Comparison of ENCODE assay signal across 39 cellular contexts in the genomic region with DNA sequence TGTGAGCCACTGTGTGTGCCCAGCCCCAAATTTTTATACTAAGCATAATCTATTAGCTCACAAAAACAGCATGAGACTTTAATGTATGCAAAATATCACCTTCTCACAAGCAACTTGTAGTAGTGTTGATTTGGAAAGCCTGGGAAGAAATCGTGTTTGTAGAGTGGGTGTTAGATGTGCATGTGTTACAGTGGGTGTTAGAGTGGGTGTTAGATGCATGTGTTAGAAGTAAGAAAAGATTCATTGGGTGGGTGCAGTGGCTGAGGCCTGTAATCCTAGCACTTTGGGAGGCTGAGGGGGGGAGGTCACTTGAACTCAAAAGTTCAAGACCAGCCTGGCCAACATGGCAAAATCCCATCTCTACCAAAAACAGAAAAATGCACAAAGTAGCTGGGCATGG.
"Had no signal": no experiment of that assay in that cellular context is flagged by ENCODE, and none has a peak within 500 bp of the region (broad histone marks: within the 10 kb centered on the region; RNA-seq: fewer than 3 reads in every experiment).

No MANE protein-coding gene starts in this region.

- ATAC-seq: activated naive CD4-positive, alpha-beta T cell treated with anti-CD3 and anti-CD28 coated beads, Interleukin-2, amount 50 U/mL, for 72 hours; activated naive CD8-positive, alpha-beta T cell treated with anti-CD3 and anti-CD28 coated beads, Interleukin-2, amount 50 U/mL, for 24 hours; activated T-cell treated with anti-CD3 and anti-CD28 coated beads, Interleukin-2, amount 50 U/mL, for 4 hours; activated T-cell treated with anti-CD3 and anti-CD28 coated beads, Interleukin-2, amount 50 U/mL, for 72 hours; activated T-helper 17 cell treated with anti-CD3 and anti-CD28 coated beads, Interleukin-2, amount 50 U/mL, for 72 hours; body of pancreas had no signal

- H3K27ac ChIP-seq: adrenal gland, ascending aorta, body of pancreas, brain microvascular endothelial cell, breast epithelium, cardiac muscle cell had no signal

- H3K4me1 Mint-ChIP-seq: activated naive CD8-positive, alpha-beta T cell treated with anti-CD3 and anti-CD28 coated beads, Interleukin-2, amount 50 U/mL, for 24 hours had no signal

- H3K27ac Mint-ChIP-seq: activated naive CD4-positive, alpha-beta T cell treated with anti-CD3 and anti-CD28 coated beads for 36 hours; activated naive CD4-positive, alpha-beta T cell treated with anti-CD3 and anti-CD28 coated beads, Interleukin-2, amount 10 ng/mL, durations not matched to agents 7 days and 5 days; activated naive CD4-positive, alpha-beta T cell treated with anti-CD3 and anti-CD28 coated beads, Interleukin-2, amount 50 U/mL, for 24 hours; activated naive CD8-positive, alpha-beta T cell; activated naive CD8-positive, alpha-beta T cell treated with anti-CD3 and anti-CD28 coated beads for 36 hours; activated naive CD8-positive, alpha-beta T cell treated with anti-CD3 and anti-CD28 coated beads, Interleukin-2, amount 10 ng/mL, durations not matched to agents 7 days and 5 days; activated naive CD8-positive, alpha-beta T cell treated with anti-CD3 and anti-CD28 coated beads, Interleukin-2, amount 50 U/mL, for 24 hours; activated T-cell treated with anti-CD3 and anti-CD28 coated beads, Interleukin-2, amount 50 U/mL, for 24 hours; activated T-cell treated with anti-CD3 and anti-CD28 coated beads, Interleukin-2, amount 50 U/mL, for 72 hours; activated T-helper 1 cell treated with anti-CD3 and anti-CD28 coated beads, Interleukin-12 subunit alpha, Interleukin-12 subunit beta, Interleukin-2, Interleukin-4 antibody, amounts not matched to agents 30 ng/mL and 10 ng/mL and 1 ng/mL, durations not matched to agents 14 hours and 24 hours and 36 hours; activated T-helper 17 cell treated with anti-CD3 and anti-CD28 coated beads, Interleukin-2, amount 50 U/mL, for 72 hours; activated T-helper 2 cell treated with anti-CD3 and anti-CD28 coated beads, Interferon-gamma antibody, Interleukin-2, Interleukin-4, amounts not matched to agents 10 μg/mL and 5 μg/mL and 100 μg/mL, durations not matched to agents 14 hours and 24 hours and 36 hours had no signal

- H3K36me3 ChIP-seq: adrenal gland, ascending aorta, brain microvascular endothelial cell, breast epithelium, cardiac muscle cell had no signal

- H3K36me3 Mint-ChIP-seq: activated naive CD4-positive, alpha-beta T cell treated with anti-CD3 and anti-CD28 coated beads, Interleukin-2, amount 10 ng/mL, durations not matched to agents 7 days and 5 days; activated naive CD4-positive, alpha-beta T cell treated with anti-CD3 and anti-CD28 coated beads, Interleukin-2, amount 50 U/mL, for 72 hours; activated naive CD8-positive, alpha-beta T cell treated with anti-CD3 and anti-CD28 coated beads for 36 hours; activated naive CD8-positive, alpha-beta T cell treated with anti-CD3 and anti-CD28 coated beads, Interleukin-2, amount 10 ng/mL, durations not matched to agents 7 days and 5 days; brain had no signal

- H3K9me3 Mint-ChIP-seq: activated naive CD4-positive, alpha-beta T cell treated with anti-CD3 and anti-CD28 coated beads for 36 hours; activated naive CD4-positive, alpha-beta T cell treated with anti-CD3 and anti-CD28 coated beads, Interleukin-2, amount 10 ng/mL, durations not matched to agents 7 days and 5 days; activated naive CD4-positive, alpha-beta T cell treated with anti-CD3 and anti-CD28 coated beads, Interleukin-2, amount 50 U/mL, for 24 hours; activated naive CD4-positive, alpha-beta T cell treated with anti-CD3 and anti-CD28 coated beads, Interleukin-2, amount 50 U/mL, for 72 hours; activated naive CD8-positive, alpha-beta T cell treated with anti-CD3 and anti-CD28 coated beads for 36 hours; activated naive CD8-positive, alpha-beta T cell treated with anti-CD3 and anti-CD28 coated beads, Interleukin-2, amount 10 ng/mL, durations not matched to agents 7 days and 5 days; activated naive CD8-positive, alpha-beta T cell treated with anti-CD3 and anti-CD28 coated beads, Interleukin-2, amount 50 U/mL, for 24 hours; activated T-cell treated with anti-CD3 and anti-CD28 coated beads, Interleukin-2, amount 50 U/mL, for 24 hours; activated T-cell treated with anti-CD3 and anti-CD28 coated beads, Interleukin-2, amount 50 U/mL, for 4 hours; activated T-cell treated with anti-CD3 and anti-CD28 coated beads, Interleukin-2, amount 50 U/mL, for 72 hours; activated T-helper 1 cell treated with anti-CD3 and anti-CD28 coated beads, Interleukin-12 subunit alpha, Interleukin-12 subunit beta, Interleukin-2, Interleukin-4 antibody, amounts not matched to agents 30 ng/mL and 10 ng/mL and 1 ng/mL, durations not matched to agents 14 hours and 24 hours and 36 hours; activated T-helper 17 cell treated with anti-CD3 and anti-CD28 coated beads, Interleukin-2, amount 50 U/mL, for 72 hours; activated T-helper 2 cell treated with anti-CD3 and anti-CD28 coated beads, Interferon-gamma antibody, Interleukin-2, Interleukin-4, amounts not matched to agents 10 μg/mL and 5 μg/mL and 100 μg/mL, durations not matched to agents 14 hours and 24 hours and 36 hours; central memory CD8-positive, alpha-beta T cell had no signal

- H3K27me3 ChIP-seq: adrenal gland, ascending aorta, body of pancreas, brain microvascular endothelial cell, breast epithelium, cardiac muscle cell had no signal

- H3K4me1 ChIP-seq: adrenal gland, ascending aorta, body of pancreas, breast epithelium had no signal

- H3K4me3 ChIP-seq: adrenal gland, ascending aorta, body of pancreas, breast epithelium, cardiac muscle cell had no signal

- H3K9me3 ChIP-seq: adrenal gland, ascending aorta, body of pancreas, breast epithelium had no signal

- DNase-seq: activated effector memory CD4-positive, alpha-beta T cell treated with anti-CD3 and anti-CD28 coated beads, Interleukin-2, amount 50 U/mL, for 16 hours; activated effector memory CD4-positive, alpha-beta T cell treated with Interleukin-2 at 50 U/mL for 16 hours; activated gamma-delta T cell; activated gamma-delta T cell treated with Interleukin-2 at 50 U/mL for 16 hours; activated naive CD4-positive, alpha-beta T cell; activated naive CD4-positive, alpha-beta T cell treated with anti-CD3 and anti-CD28 coated beads for 36 hours; activated naive CD4-positive, alpha-beta T cell treated with anti-CD3 and anti-CD28 coated beads, Interleukin-2, amount 10 ng/mL, durations not matched to agents 7 days and 5 days; activated naive CD4-positive, alpha-beta T cell treated with anti-CD3 and anti-CD28 coated beads, Interleukin-2, amount 50 U/mL, for 16 hours; activated naive CD4-positive, alpha-beta T cell treated with Interleukin-2 at 50 U/mL for 16 hours; activated naive CD8-positive, alpha-beta T cell treated with anti-CD3 and anti-CD28 coated beads for 36 hours; activated naive CD8-positive, alpha-beta T cell treated with anti-CD3 and anti-CD28 coated beads, Interleukin-2, amount 10 ng/mL, durations not matched to agents 7 days and 5 days; activated naive CD8-positive, alpha-beta T cell treated with anti-CD3 and anti-CD28 coated beads, Interleukin-2, amount 50 U/mL, for 24 hours; activated T-cell treated with anti-CD3 and anti-CD28 coated beads for 4 hours; activated T-cell treated with anti-CD3 and anti-CD28 coated beads, Interleukin-2, amount 50 U/mL, for 1 hour; activated T-cell treated with anti-CD3 and anti-CD28 coated beads, Interleukin-2, amount 50 U/mL, for 24 hours; activated T-cell treated with anti-CD3 and anti-CD28 coated beads, Interleukin-2, amount 50 U/mL, for 4 hours; activated T-cell treated with anti-CD3 and anti-CD28 coated beads, Interleukin-2, amount 50 U/mL, for 48 hours; activated T-cell treated with anti-CD3 and anti-CD28 coated beads, Interleukin-2, amount 50 U/mL, for 72 hours; adrenal gland; amniotic stem cell; amygdala; anterior cingulate cortex; aorta; body of pancreas; brain microvascular endothelial cell; caudate nucleus; central memory CD4-positive, alpha-beta T cell; cerebellar nuclear complex had no signal

- H3K4me3 Mint-ChIP-seq: activated naive CD4-positive, alpha-beta T cell treated with anti-CD3 and anti-CD28 coated beads for 36 hours; activated naive CD4-positive, alpha-beta T cell treated with anti-CD3 and anti-CD28 coated beads, Interleukin-2, amount 10 ng/mL, durations not matched to agents 7 days and 5 days; activated naive CD4-positive, alpha-beta T cell treated with anti-CD3 and anti-CD28 coated beads, Interleukin-2, amount 50 U/mL, for 24 hours; activated naive CD8-positive, alpha-beta T cell; activated naive CD8-positive, alpha-beta T cell treated with anti-CD3 and anti-CD28 coated beads for 36 hours; activated naive CD8-positive, alpha-beta T cell treated with anti-CD3 and anti-CD28 coated beads, Interleukin-2, amount 10 ng/mL, durations not matched to agents 7 days and 5 days; activated naive CD8-positive, alpha-beta T cell treated with anti-CD3 and anti-CD28 coated beads, Interleukin-2, amount 50 U/mL, for 24 hours; activated T-cell treated with anti-CD3 and anti-CD28 coated beads, Interleukin-2, amount 50 U/mL, for 24 hours; activated T-cell treated with anti-CD3 and anti-CD28 coated beads, Interleukin-2, amount 50 U/mL, for 4 hours; activated T-cell treated with anti-CD3 and anti-CD28 coated beads, Interleukin-2, amount 50 U/mL, for 72 hours; activated T-helper 1 cell treated with anti-CD3 and anti-CD28 coated beads, Interleukin-12 subunit alpha, Interleukin-12 subunit beta, Interleukin-2, Interleukin-4 antibody, amounts not matched to agents 30 ng/mL and 10 ng/mL and 1 ng/mL, durations not matched to agents 14 hours and 24 hours and 36 hours; activated T-helper 17 cell treated with anti-CD3 and anti-CD28 coated beads, Interleukin-2, amount 50 U/mL, for 72 hours; brain; central memory CD8-positive, alpha-beta T cell had no signal
